20 cellular contexts compared by ENCODE assay signal in the genomic region with DNA sequence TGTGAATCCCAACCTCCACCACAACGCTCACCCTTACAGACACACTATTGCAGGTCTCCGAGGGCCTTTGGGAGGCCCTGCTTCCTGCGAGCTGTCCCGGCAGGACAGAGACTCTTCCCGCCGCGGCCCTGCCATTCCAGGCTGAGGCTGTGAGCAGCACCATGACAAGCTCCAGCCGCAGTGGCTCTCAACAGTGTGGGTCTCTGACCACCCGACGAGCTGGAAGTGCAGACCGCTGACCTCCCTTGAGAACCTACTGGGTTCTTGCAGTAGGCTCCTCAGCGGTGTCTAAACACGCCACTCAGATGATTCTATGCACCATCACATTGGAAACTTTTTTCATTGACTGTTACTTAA.
DNase-seq lines count a peak whose midpoint lies in the region; ATAC-seq and TF ChIP-seq lines count a peak whose summit lies in the region.
"Had no signal": no experiment of that assay in that cellular context is flagged by ENCODE, and none has a peak within 500 bp of the region (broad histone marks: within the 10 kb centered on the region; RNA-seq: fewer than 3 reads in every experiment).

No MANE protein-coding gene starts in this region.

- no peak for TF ChIP-seq CTCF in activated CD8-positive, alpha-beta T cell treated with anti-CD3 and anti-CD28 coated beads for 36 hours (IDR thresholded peaks at IDR 0.05)
- TF ChIP-seq CTCF in Caco-2 (IDR thresholded peaks at IDR 0.05; ENCODE audit: insufficient read depth in 1 of 2, low read depth in 1 of 2, low read length in 1 of 2, severe bottlenecking in 1 of 2, unreplicated experiment in 1 of 2) (no peak), neural progenitor cell (IDR thresholded peaks at IDR 0.05) (no peak), prostate gland (IDR thresholded peaks at IDR 0.05) (no peak)

- H2AFZ ChIP-seq in neural progenitor cell (replicated peaks): no peak overlapping the region

- H3K4me3 Mint-ChIP-seq in activated CD8-positive, alpha-beta T cell treated with anti-CD3 and anti-CD28 coated beads, Interleukin-2, amount 10 ng/mL, durations not matched to agents 7 days and 5 days: no peak overlapping the region
- no peak overlapping the region for H3K4me3 Mint-ChIP-seq in activated CD8-positive, alpha-beta T cell treated with anti-CD3 and anti-CD28 coated beads for 36 hours
- H3K4me3 Mint-ChIP-seq in Caco-2 (ENCODE audit: unreplicated experiment) (no peak overlapping the region), neural progenitor cell (no peak overlapping the region)

- intact Hi-C loops in activated CD8-positive, alpha-beta T cell treated with anti-CD3 and anti-CD28 coated beads for 36 hours (cut with micrococcal nuclease): no loop called here
- intact Hi-C loops in Caco-2 (cut with micrococcal nuclease; ENCODE audit: unreplicated experiment) (no loop called here), prostate gland (cut with DNase I) (no loop called here)

- no peaks in the 10 kb centered on the region for H3F3A ChIP-seq in neural progenitor cell (ENCODE audit: low read depth)

- H3K27me3 ChIP-seq in Caco-2 (replicated peaks; ENCODE audit: control insufficient read depth, insufficient read depth, low read length): no peaks in the 10 kb centered on the region
- H3K27me3 ChIP-seq in neural progenitor cell: no peaks in the 10 kb centered on the region
- H3K27me3 ChIP-seq in prostate gland (replicated peaks; ENCODE audit: insufficient read depth): no peaks in the 10 kb centered on the region
- H3K27me3 ChIP-seq: cardiac muscle cell, thyroid gland had no signal

- H3K36me3 ChIP-seq in Caco-2 (ENCODE audit: control insufficient read depth, insufficient read depth, low read length) (no peaks in the 10 kb centered on the region), neural progenitor cell (no peaks in the 10 kb centered on the region), prostate gland (no peaks in the 10 kb centered on the region)
- H3K36me3 ChIP-seq: cardiac muscle cell, heart left ventricle, thyroid gland had no signal

- H4K20me1 ChIP-seq in neural progenitor cell (ENCODE audit: low read depth): no peaks in the 10 kb centered on the region

- peaks cover 33% of the 10 kb centered on the region for H3K4me1 ChIP-seq in Caco-2
- peaks cover 8% of the 10 kb centered on the region for H3K4me1 ChIP-seq in neural progenitor cell
- H3K4me1 ChIP-seq in prostate gland (replicated peaks): no peaks in the 10 kb centered on the region
- H3K4me1 ChIP-seq: heart left ventricle, thyroid gland had no signal

- H3K79me2 ChIP-seq in neural progenitor cell (ENCODE audit: low read depth): no peaks in the 10 kb centered on the region

- peak; percentile 33 for ATAC-seq in activated CD8-positive, alpha-beta T cell treated with anti-CD3 and anti-CD28 coated beads, Interleukin-2, amount 10 ng/mL, durations not matched to agents 7 days and 5 days
- no peak for ATAC-seq in activated CD8-positive, alpha-beta T cell treated with anti-CD3 and anti-CD28 coated beads for 36 hours
- no peak for ATAC-seq in HG03521 (IDR thresholded peaks at IDR 0.05; ENCODE audit: unreplicated experiment)
- ATAC-seq: heart left ventricle, Right ventricle myocardium inferior had no signal

- H3K9me3 Mint-ChIP-seq in activated CD8-positive, alpha-beta T cell treated with anti-CD3 and anti-CD28 coated beads, Interleukin-2, amount 10 ng/mL, durations not matched to agents 7 days and 5 days (ENCODE audit: insufficient read depth): no peaks in the 10 kb centered on the region
- H3K9me3 Mint-ChIP-seq in activated CD8-positive, alpha-beta T cell treated with anti-CD3 and anti-CD28 coated beads for 36 hours: no peaks in the 10 kb centered on the region
- H3K9me3 Mint-ChIP-seq in Caco-2 (ENCODE audit: unreplicated experiment) (no peaks in the 10 kb centered on the region), neural progenitor cell (no peaks in the 10 kb centered on the region)

- CTCF ChIA-PET in activated CD8-positive, alpha-beta T cell treated with anti-CD3 and anti-CD28 coated beads, Interleukin-2, amount 10 ng/mL, durations not matched to agents 7 days and 5 days (lab: Charles Lee): interaction anchor here (1.2 kb wide), 1 partner anchor 9 kb away, joined by 4 read pairs; no protein-coding TSS in a partner anchor
- CTCF ChIA-PET in activated CD8-positive, alpha-beta T cell treated with anti-CD3 and anti-CD28 coated beads for 36 hours (lab: Charles Lee): interaction anchor here (3.0 kb wide), 1 partner anchor 9 kb away, joined by 13 read pairs; no protein-coding TSS in a partner anchor
- CTCF ChIA-PET in Caco-2 (lab: Charles Lee): interaction anchor here (1.1 kb wide), 1 partner anchor 9 kb away, joined by 7 read pairs; no protein-coding TSS in a partner anchor

- BruUV-seq in Caco-2 (replicated peaks; lab: Mats Ljungman, UMichigan): no TSS peak

- no peaks in the 10 kb centered on the region for H3K27me3 Mint-ChIP-seq in activated CD8-positive, alpha-beta T cell treated with anti-CD3 and anti-CD28 coated beads, Interleukin-2, amount 10 ng/mL, durations not matched to agents 7 days and 5 days (ENCODE audit: low read depth)
- peaks cover 12% of the 10 kb centered on the region for H3K27me3 Mint-ChIP-seq in activated CD8-positive, alpha-beta T cell treated with anti-CD3 and anti-CD28 coated beads for 36 hours
- H3K27me3 Mint-ChIP-seq in Caco-2 (ENCODE audit: insufficient read depth, unreplicated experiment) (peaks cover 3% of the 10 kb centered on the region), neural progenitor cell (ENCODE audit: insufficient read depth, low read depth) (peaks cover 4% of the 10 kb centered on the region)

- no peak for DNase-seq in activated CD8-positive, alpha-beta T cell treated with anti-CD3 and anti-CD28 coated beads, Interleukin-2, amount 10 ng/mL, durations not matched to agents 7 days and 5 days
- no peak for DNase-seq in activated CD8-positive, alpha-beta T cell treated with anti-CD3 and anti-CD28 coated beads for 36 hours
- DNase-seq in Caco-2: no peak
- peak; percentile 34 for DNase-seq in ecto neural progenitor cell (ENCODE audit: low spot score)
- no peak for DNase-seq in neural progenitor cell (ENCODE audit: low spot score)
- no peak for DNase-seq in NCI-H1048 (lab: John Stamatoyannopoulos, UW)
- DNase-seq in prostate gland (ENCODE audit: low spot score): no peak
- DNase-seq: activated effector memory CD4-positive, alpha-beta T cell treated with Interleukin-2 at 50 U/mL for 16 hours; AML-193; dermis blood vessel endothelial cell; heart left ventricle; NCI-H1092; NCI-H1930; NCI-H2227 treated with DMSO at 0.1 percent for 48 hours; NCI-H774; OCI-M1; thyroid gland had no signal

- no peaks in the 10 kb centered on the region for H3K9me3 ChIP-seq in Caco-2
- no peaks in the 10 kb centered on the region for H3K9me3 ChIP-seq in neural progenitor cell (ENCODE audit: low read depth)
- no peaks in the 10 kb centered on the region for H3K9me3 ChIP-seq in prostate gland
- H3K9me3 ChIP-seq: heart left ventricle, thyroid gland had no signal

- H3K36me3 Mint-ChIP-seq in activated CD8-positive, alpha-beta T cell treated with anti-CD3 and anti-CD28 coated beads, Interleukin-2, amount 10 ng/mL, durations not matched to agents 7 days and 5 days (ENCODE audit: low read depth): no peaks in the 10 kb centered on the region
- no peaks in the 10 kb centered on the region for H3K36me3 Mint-ChIP-seq in activated CD8-positive, alpha-beta T cell treated with anti-CD3 and anti-CD28 coated beads for 36 hours (ENCODE audit: low read depth)
- H3K36me3 Mint-ChIP-seq in Caco-2 (ENCODE audit: insufficient read depth, unreplicated experiment) (no peaks in the 10 kb centered on the region), neural progenitor cell (no peaks in the 10 kb centered on the region)

- POLR2A ChIA-PET in activated CD8-positive, alpha-beta T cell treated with anti-CD3 and anti-CD28 coated beads, Interleukin-2, amount 10 ng/mL, durations not matched to agents 7 days and 5 days (lab: Charles Lee): interaction anchor here (0.7 kb wide), 1 partner anchor 1165 kb away, joined by 3 read pairs; no protein-coding TSS in a partner anchor
- POLR2A ChIA-PET in activated CD8-positive, alpha-beta T cell treated with anti-CD3 and anti-CD28 coated beads for 36 hours (lab: Charles Lee): no interaction called here
- POLR2A ChIA-PET in Caco-2 (lab: Charles Lee): no interaction called here

- no peak overlapping the region for H3K4me3 ChIP-seq in Caco-2 (ENCODE audit: low read depth, low read length)
- no peak overlapping the region for H3K4me3 ChIP-seq in neural progenitor cell
- H3K4me3 ChIP-seq in prostate gland: no peak overlapping the region
- H3K4me3 ChIP-seq: cardiac muscle cell, heart left ventricle, thyroid gland had no signal

- H3K27ac ChIP-seq in neural progenitor cell (no peak overlapping the region), prostate gland (no peak overlapping the region)
- H3K27ac ChIP-seq: cardiac muscle cell, heart left ventricle, thyroid gland had no signal

- peaks cover 10% of the 10 kb centered on the region for H3K4me1 Mint-ChIP-seq in activated CD8-positive, alpha-beta T cell treated with anti-CD3 and anti-CD28 coated beads, Interleukin-2, amount 10 ng/mL, durations not matched to agents 7 days and 5 days (ENCODE audit: low read depth)
- peaks cover 12% of the 10 kb centered on the region for H3K4me1 Mint-ChIP-seq in activated CD8-positive, alpha-beta T cell treated with anti-CD3 and anti-CD28 coated beads for 36 hours (ENCODE audit: low read depth)
- peaks cover 29% of the 10 kb centered on the region for H3K4me1 Mint-ChIP-seq in Caco-2 (ENCODE audit: low read depth, unreplicated experiment)
- H3K4me1 Mint-ChIP-seq in neural progenitor cell: peaks cover 31% of the 10 kb centered on the region

- no peak overlapping the region for H3K9ac ChIP-seq in neural progenitor cell

- H3K4me2 ChIP-seq in neural progenitor cell: no peak overlapping the region

- H3K27ac Mint-ChIP-seq in activated CD8-positive, alpha-beta T cell treated with anti-CD3 and anti-CD28 coated beads, Interleukin-2, amount 10 ng/mL, durations not matched to agents 7 days and 5 days: no peak overlapping the region
- H3K27ac Mint-ChIP-seq in activated CD8-positive, alpha-beta T cell treated with anti-CD3 and anti-CD28 coated beads for 36 hours: no peak overlapping the region
- peak overlapping the region; percentile 60 for H3K27ac Mint-ChIP-seq in Caco-2 (ENCODE audit: unreplicated experiment)
- peak overlapping the region; percentile 69 for H3K27ac Mint-ChIP-seq in neural progenitor cell

- 90% methylated on average over 13 of the region's 13 CpGs for WGBS in prostate gland

- TF ChIP-seq POLR2A in prostate gland (IDR thresholded peaks at IDR 0.05): no peak

Comparison
In these comparisons a context has a peak if more than half of its experiments do, and no peak if none do; other contexts are left out.
1. H3K27ac Mint-ChIP-seq: peak in Caco-2 (single experiment) and neural progenitor cell (single experiment); none in activated CD8-positive, alpha-beta T cell treated with anti-CD3 and anti-CD28 coated beads, Interleukin-2, amount 10 ng/mL, durations not matched to agents 7 days and 5 days (single experiment) and activated CD8-positive, alpha-beta T cell treated with anti-CD3 and anti-CD28 coated beads for 36 hours (single experiment).